ENCODE assay signal across 8 cellular contexts in the genomic region with DNA sequence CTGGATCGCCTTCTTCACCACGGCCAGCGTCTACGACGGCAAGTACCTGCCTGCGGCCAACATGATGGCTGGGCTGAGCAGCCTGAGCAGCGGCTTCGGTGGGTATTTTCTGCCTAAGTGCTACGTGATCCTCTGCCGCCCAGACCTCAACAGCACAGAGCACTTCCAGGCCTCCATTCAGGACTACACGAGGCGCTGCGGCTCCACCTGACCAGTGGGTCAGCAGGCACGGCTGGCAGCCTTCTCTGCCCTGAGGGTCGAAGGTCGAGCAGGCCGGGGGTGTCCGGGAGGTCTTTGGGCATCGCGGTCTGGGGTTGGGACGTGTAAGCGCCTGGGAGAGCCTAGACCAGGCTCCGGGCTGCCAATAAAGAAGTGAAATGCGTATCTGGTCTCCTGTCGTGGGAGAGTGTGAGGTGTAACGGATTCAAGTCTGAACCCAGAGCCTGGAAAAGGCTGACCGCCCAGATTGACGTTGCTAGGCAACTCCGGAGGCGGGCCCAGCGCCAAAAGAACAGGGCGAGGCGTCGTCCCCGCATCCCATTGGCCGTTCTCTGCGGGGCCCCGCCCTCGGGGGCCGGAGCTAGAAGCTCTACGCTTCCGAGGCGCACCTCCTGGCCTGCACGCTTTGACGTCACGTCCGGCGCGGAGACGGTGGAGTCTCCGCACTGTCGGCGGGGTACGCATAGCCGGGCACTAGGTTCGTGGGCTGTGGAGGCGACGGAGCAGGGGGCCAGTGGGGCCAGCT.
A peak's percentile ranks its signal among the peaks of the same experiment; 100 is the strongest.
DNase-seq lines count a peak whose midpoint lies in the region; ATAC-seq and TF ChIP-seq lines count a peak whose summit lies in the region.

ZBTB48 (plus strand) TSS at position 621 of the 745 bp plus-strand sequence. CDS start 616 bp downstream, outside the sequence.

- H3K27ac Mint-ChIP-seq in central memory CD8-positive, alpha-beta T cell (ENCODE audit: low read depth) = peak within 1 kb of the TSS; percentile 97

- no peak for TF ChIP-seq CTCF in AG09309 (IDR thresholded peaks at IDR 0.05; ENCODE audit: control insufficient read depth, insufficient read depth, low read depth, low read length, missing control alignments)

- H3K9me3 Mint-ChIP-seq in central memory CD8-positive, alpha-beta T cell = no peaks in the 10 kb centered on the region

- H3K4me1 Mint-ChIP-seq in central memory CD8-positive, alpha-beta T cell = peaks cover 40% of the 10 kb centered on the region

- peak within 1 kb of the TSS; percentile 96 for H3K4me3 Mint-ChIP-seq in central memory CD8-positive, alpha-beta T cell

- H3K27me3 Mint-ChIP-seq in central memory CD8-positive, alpha-beta T cell = no peaks in the 10 kb centered on the region

- peak; percentile 94 for ATAC-seq in GM19025 (IDR thresholded peaks at IDR 0.05; ENCODE audit: low read depth, unreplicated experiment)
- peak; percentile 96 for ATAC-seq in HG03342 (IDR thresholded peaks at IDR 0.05; ENCODE audit: unreplicated experiment)
- peak; percentile 99 for ATAC-seq in central memory CD8-positive, alpha-beta T cell (replicated peaks; ENCODE audit: extremely low read depth, poor library complexity, severe bottlenecking)

- DNase-seq in AG09309 (ENCODE audit: low read depth) (peak; percentile 77), NCI-H446 (lab: John Stamatoyannopoulos, UW) (peak; percentile 99 to 100), iris pigment epithelial cell (ENCODE audit: low read depth) (peak; percentile 95)
- DNase-seq in activated CD4-positive, CD25-positive, alpha-beta regulatory T cell treated with anti-CD3 and anti-CD28 coated beads, Interleukin-2, amount 50 U/mL, for 16 hours (ENCODE audit: low read depth, low spot score) = peak; percentile 92
- peak; percentile 89 to 93 for DNase-seq in central memory CD8-positive, alpha-beta T cell (ENCODE audit: low spot score in 2 of 2)
- peak; percentile 91 to 97 for DNase-seq in stimulated activated CD4-positive, alpha-beta T cell treated with anti-CD3 and anti-CD28 coated beads, Interleukin-12 subunit alpha, Interleukin-12 subunit beta, amount 100 ng/mL, for 24 hours (ENCODE audit: low read depth in 2 of 2)

- H3K36me3 Mint-ChIP-seq in central memory CD8-positive, alpha-beta T cell (ENCODE audit: insufficient read depth) = peaks cover 11% of the 10 kb centered on the region

- H3K4me3 ChIP-seq in AG09309 (ENCODE audit: control insufficient read depth, low read depth, low read length) = peak within 1 kb of the TSS; percentile 72

Comparison
In these comparisons a context has a peak if more than half of its experiments do, and no peak if none do; other contexts are left out.
1. Peak in every context shown above with its lines: DNase-seq, ATAC-seq and H3K4me3 ChIP-seq.